ENCODE assay signal across 15 cellular contexts in the genomic region with DNA sequence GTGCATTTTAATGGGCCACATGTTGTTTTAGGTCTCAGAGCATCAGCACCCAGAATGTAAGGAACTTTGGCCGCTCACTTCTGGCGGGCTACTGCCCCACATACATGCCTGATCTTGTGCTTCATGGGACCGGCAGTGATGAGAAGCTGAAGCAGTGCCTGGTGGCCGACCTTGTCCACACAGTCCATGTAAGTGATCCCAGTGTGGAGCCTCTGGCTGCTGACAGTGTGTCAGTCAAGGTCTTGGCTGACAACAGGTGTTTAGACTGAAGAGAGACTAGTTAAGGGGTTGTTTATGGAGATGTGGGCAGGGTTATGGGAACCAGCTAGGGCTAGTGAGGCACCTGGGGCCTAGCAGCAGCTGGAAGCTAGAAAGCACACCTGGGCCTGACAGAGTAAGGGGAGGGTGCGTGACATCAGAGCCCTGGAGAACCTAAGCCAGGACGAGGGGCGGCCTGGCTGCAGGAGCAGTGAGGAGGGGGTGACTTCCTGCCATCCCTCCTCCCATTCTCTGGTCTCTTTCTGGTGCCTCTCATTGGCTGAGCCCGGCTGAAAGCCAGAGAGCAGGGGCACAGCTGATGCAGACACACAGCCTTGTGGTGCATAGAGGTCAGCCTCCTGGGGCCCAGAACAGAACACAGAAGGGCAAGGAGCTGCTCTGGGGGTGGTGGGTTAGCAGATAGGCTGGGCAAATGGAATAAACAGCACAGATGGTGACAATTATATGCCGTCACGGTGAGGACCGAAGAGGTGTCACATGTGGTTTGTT.
A peak's percentile ranks its signal among the peaks of the same experiment; 100 is the strongest.
DNase-seq lines count a peak whose midpoint lies in the region; ATAC-seq and TF ChIP-seq lines count a peak whose summit lies in the region.
"Had no signal": no experiment of that assay in that cellular context is flagged by ENCODE, and none has a peak within 500 bp of the region (broad histone marks: within the 10 kb centered on the region; RNA-seq: fewer than 3 reads in every experiment).

No MANE protein-coding gene starts in this region.

- DNase-seq in H9 (peak; percentile 88), ascending aorta (ENCODE audit: low spot score in 2 of 2) (no peak), 8988T (no peak), KBM-7 (no peak), smooth muscle cell (lab: John Stamatoyannopoulos, UW; ENCODE audit: unreplicated experiment) (no peak), GM03348 (ENCODE audit: low spot score) (no peak)
- DNase-seq in naive thymus-derived CD4-positive, alpha-beta T cell: no peak
- DNase-seq: activated naive CD4-positive, alpha-beta T cell treated with anti-CD3 and anti-CD28 coated beads, Interleukin-2, amount 10 ng/mL, durations not matched to agents 7 days and 5 days; KG1; NCI-H1930; stimulated activated CD4-positive, alpha-beta T cell treated with anti-CD3 and anti-CD28 coated beads, Interleukin-4, amount 100 ng/mL, for 4 hours; stomach; T1000 had no signal

- H3F3A ChIP-seq in smooth muscle cell (ENCODE audit: low read depth): no peaks in the 10 kb centered on the region

- no peak overlapping the region for H3K23ac ChIP-seq in H9 (ENCODE audit: insufficient read length, low read depth, low read length)

- no peaks in the 10 kb centered on the region for H3K9me3 ChIP-seq in BLaER1 treated with 17β-estradiol and CSF1 and Interleukin-3, amounts not matched to agents 10 nM and 100 nM (replicated peaks in 1 of 11)
- H3K9me3 ChIP-seq in H9 (ENCODE audit: control insufficient read depth, low read depth, low read length) (no peaks in the 10 kb centered on the region), ascending aorta (no peaks in the 10 kb centered on the region), smooth muscle cell (replicated peaks; ENCODE audit: low read depth) (no peaks in the 10 kb centered on the region)
- no peaks in the 10 kb centered on the region for H3K9me3 ChIP-seq in naive thymus-derived CD4-positive, alpha-beta T cell (ENCODE audit: control insufficient read depth in 2 of 3, low read length in 3 of 3)
- H3K9me3 ChIP-seq: stomach had no signal

- peak overlapping the region in 3 of 11 experiments; percentile 4 to 30 (median 13); a peak in 2 of 22 replicates for H3K27ac ChIP-seq in BLaER1 treated with 17β-estradiol and CSF1 and Interleukin-3, amounts not matched to agents 10 nM and 100 nM
- H3K27ac ChIP-seq in H9 (ENCODE audit: insufficient read length, low read depth, low read length): no peak overlapping the region
- H3K27ac ChIP-seq in ascending aorta: peak overlapping the region; percentile 58 to 72
- H3K27ac ChIP-seq in naive thymus-derived CD4-positive, alpha-beta T cell (ENCODE audit: low read depth, low read length): no peak overlapping the region
- H3K27ac ChIP-seq in smooth muscle cell (ENCODE audit: low read depth): no peak overlapping the region
- H3K27ac ChIP-seq: stomach had no signal

- H2BK12ac ChIP-seq in H9 (ENCODE audit: insufficient read length, low read depth, low read length): no peak overlapping the region

- no peak overlapping the region for H2BK15ac ChIP-seq in H9 (ENCODE audit: low read depth, low read length)

- no peak overlapping the region for H4K5ac ChIP-seq in H9 (ENCODE audit: insufficient read length, low read depth, low read length)

- H3K4ac ChIP-seq in H9 (ENCODE audit: low read depth, low read length): no peak overlapping the region

- H2BK20ac ChIP-seq in H9 (ENCODE audit: low read depth, low read length, poor library complexity, severe bottlenecking): no peak overlapping the region

- no peaks in the 10 kb centered on the region for H3K79me1 ChIP-seq in H9 (ENCODE audit: insufficient read depth, low read depth, low read length, poor library complexity, severe bottlenecking)

- no peak overlapping the region for H4K91ac ChIP-seq in H9 (ENCODE audit: insufficient read length, low read depth, low read length)

- ATAC-seq in naive thymus-derived CD4-positive, alpha-beta T cell: peak; percentile 37

- H3K4me3 ChIP-seq in BLaER1 treated with 17β-estradiol and CSF1 and Interleukin-3, amounts not matched to agents 10 nM and 100 nM: no peak overlapping the region
- H3K4me3 ChIP-seq in ascending aorta: no peak overlapping the region
- H3K4me3 ChIP-seq in naive thymus-derived CD4-positive, alpha-beta T cell (ENCODE audit: low read length): no peak overlapping the region
- no peak overlapping the region for H3K4me3 ChIP-seq in smooth muscle cell
- H3K4me3 ChIP-seq: stomach had no signal

- H3T11ph ChIP-seq in H9 (ENCODE audit: low read length): no peak overlapping the region

- no peak overlapping the region for H2BK120ac ChIP-seq in H9 (ENCODE audit: low read depth, low read length, poor library complexity, severe bottlenecking)

- no peak overlapping the region for H4K8ac ChIP-seq in H9 (replicated peaks; ENCODE audit: insufficient read length, low read depth, low read length)

- H3K56ac ChIP-seq in H9 (ENCODE audit: insufficient read length, low read depth, low read length): no peak overlapping the region

- in situ Hi-C loops in KBM-7 (cut with MboI; ENCODE audit: low pct_unique_long_range_greater_than_20kb, low sequenced_read_pairs): loop anchor here (25.0 kb wide), 2 partner anchors 292 to 567 kb away; no protein-coding TSS in a partner anchor

- peaks cover 0 to 92% (median 0%) of the 10 kb centered on the region in 11 experiments; a peak in 5 of 22 replicates for H4K20me1 ChIP-seq in BLaER1 treated with 17β-estradiol and CSF1 and Interleukin-3, amounts not matched to agents 10 nM and 100 nM
- no peaks in the 10 kb centered on the region for H4K20me1 ChIP-seq in H9 (ENCODE audit: control insufficient read depth, insufficient read depth, insufficient read length)
- peaks cover 10% of the 10 kb centered on the region for H4K20me1 ChIP-seq in smooth muscle cell (ENCODE audit: low read depth)

- peaks cover 7 to 20% (median 15%) of the 10 kb centered on the region in 10 experiments; a peak in 19 of 20 replicates for H3K4me1 ChIP-seq in BLaER1 treated with 17β-estradiol and CSF1 and Interleukin-3, amounts not matched to agents 10 nM and 100 nM
- H3K4me1 ChIP-seq in H9 (ENCODE audit: insufficient read depth, low read length): peaks cover 3% of the 10 kb centered on the region; the same call in 1 of the 2 replicates
- H3K4me1 ChIP-seq in ascending aorta: peaks cover 5 to 24% of the 10 kb centered on the region in 2 donors
- H3K4me1 ChIP-seq in naive thymus-derived CD4-positive, alpha-beta T cell (ENCODE audit: control insufficient read depth in 2 of 2, insufficient read depth in 2 of 2, low read length in 2 of 2): no peaks in the 10 kb centered on the region
- H3K4me1 ChIP-seq in smooth muscle cell (ENCODE audit: low read depth): peaks cover 14% of the 10 kb centered on the region

- no peak overlapping the region for H2AK5ac ChIP-seq in H9 (ENCODE audit: insufficient read length, low read length)

- H3K79me2 ChIP-seq in H9 (ENCODE audit: insufficient read depth, low read length) (no peaks in the 10 kb centered on the region), smooth muscle cell (ENCODE audit: low read depth) (no peaks in the 10 kb centered on the region)

- TF ChIP-seq CTCF in H9 (conservative IDR thresholded peaks at IDR 0.05) (no peak), ascending aorta (IDR thresholded peaks at IDR 0.05) (no peak), smooth muscle cell (IDR thresholded peaks at IDR 0.05; ENCODE audit: borderline replicate concordance, insufficient read depth, poor library complexity, severe bottlenecking) (no peak)

- no peak overlapping the region for H3K14ac ChIP-seq in H9 (ENCODE audit: insufficient read depth, low read length)

- peaks cover 6 to 13% (median 11%) of the 10 kb centered on the region in 3 experiments; a peak in 5 of 7 replicates for H3K36me3 Mint-ChIP-seq in H9 (ENCODE audit: insufficient read depth in 1 of 3, low read depth in 3 of 3)
- H3K36me3 Mint-ChIP-seq in naive thymus-derived CD4-positive, alpha-beta T cell: peaks cover 15 to 54% (median 33%) of the 10 kb centered on the region in 5 donors
- H3K36me3 Mint-ChIP-seq: memory B cell had no signal

- WGBS in H9 (ENCODE audit: extremely low coverage, insufficient read length, low lambda C conversion rate): no CpG with 5 or more reads among the region's 11 CpGs
- WGBS in smooth muscle cell (ENCODE audit: low lambda C conversion rate): 80% methylated on average over 11 of the region's 11 CpGs

- peak overlapping the region in 3 of 11 experiments; percentile 7 to 21 (median 17); a peak in 2 of 22 replicates for H3K9ac ChIP-seq in BLaER1 treated with 17β-estradiol and CSF1 and Interleukin-3, amounts not matched to agents 10 nM and 100 nM
- no peak overlapping the region for H3K9ac ChIP-seq in H9 (ENCODE audit: extremely low read depth, insufficient read length, low read length)
- no peak overlapping the region for H3K9ac ChIP-seq in smooth muscle cell (ENCODE audit: low read depth)

- H3K27me3 ChIP-seq in BLaER1 treated with 17β-estradiol and CSF1 and Interleukin-3, amounts not matched to agents 10 nM and 100 nM: no peaks in the 10 kb centered on the region
- H3K27me3 ChIP-seq in H9 (ENCODE audit: insufficient read depth, low read length) (no peaks in the 10 kb centered on the region), ascending aorta (no peaks in the 10 kb centered on the region), smooth muscle cell (ENCODE audit: low read depth) (no peaks in the 10 kb centered on the region)
- no peaks in the 10 kb centered on the region for H3K27me3 ChIP-seq in naive thymus-derived CD4-positive, alpha-beta T cell (ENCODE audit: control insufficient read depth in 2 of 2, insufficient read depth in 2 of 2, low read length in 2 of 2)
- H3K27me3 ChIP-seq: stomach had no signal

- intact Hi-C loops in ascending aorta (cut with DNase I): loop anchor here (2.0 to 5.0 kb wide), 2 partner anchors 44 to 232 kb away; partner anchors contain the start of gene RAPGEF2
- intact Hi-C loops in naive thymus-derived CD4-positive, alpha-beta T cell (cut with micrococcal nuclease): no loop called here

- H3K9me3 Mint-ChIP-seq in H9: no peaks in the 10 kb centered on the region
- no peaks in the 10 kb centered on the region for H3K9me3 Mint-ChIP-seq in naive thymus-derived CD4-positive, alpha-beta T cell
- H3K9me3 Mint-ChIP-seq: activated naive CD4-positive, alpha-beta T cell treated with anti-CD3 and anti-CD28 coated beads, Interleukin-2, amount 10 ng/mL, durations not matched to agents 7 days and 5 days; memory B cell had no signal

- POLR2A ChIA-PET in naive thymus-derived CD4-positive, alpha-beta T cell (lab: Charles Lee): no interaction called here

- H3K4me2 ChIP-seq in BLaER1 treated with 17β-estradiol and CSF1 and Interleukin-3, amounts not matched to agents 10 nM and 100 nM: peak overlapping the region in 9 of 11 experiments; percentile 33 to 68 (median 48); a peak in 18 of 22 replicates
- H3K4me2 ChIP-seq in H9 (ENCODE audit: insufficient read depth, insufficient read length, low read length): no peak overlapping the region
- no peak overlapping the region for H3K4me2 ChIP-seq in smooth muscle cell

- no peak overlapping the region for H3K4me3 Mint-ChIP-seq in H9
- no peak overlapping the region for H3K4me3 Mint-ChIP-seq in naive thymus-derived CD4-positive, alpha-beta T cell
- H3K4me3 Mint-ChIP-seq: activated naive CD4-positive, alpha-beta T cell treated with anti-CD3 and anti-CD28 coated beads, Interleukin-2, amount 10 ng/mL, durations not matched to agents 7 days and 5 days; memory B cell had no signal

- CTCF ChIA-PET in naive thymus-derived CD4-positive, alpha-beta T cell (lab: Charles Lee): interaction anchor here (0.9 kb wide), 1 partner anchor 19 kb away, joined by 3 read pairs; no protein-coding TSS in a partner anchor

- H3K18ac ChIP-seq in H9 (ENCODE audit: insufficient read length, low read depth, low read length): no peak overlapping the region

- H3K4me1 Mint-ChIP-seq in H9: peaks cover 14 to 19% of the 10 kb centered on the region in 2 experiments
- peaks cover 0 to 9% (median 0%) of the 10 kb centered on the region in 7 donors for H3K4me1 Mint-ChIP-seq in naive thymus-derived CD4-positive, alpha-beta T cell

- H3K27me3 Mint-ChIP-seq in H9 (ENCODE audit: low read depth): no peaks in the 10 kb centered on the region
- no peaks in the 10 kb centered on the region for H3K27me3 Mint-ChIP-seq in naive thymus-derived CD4-positive, alpha-beta T cell
- H3K27me3 Mint-ChIP-seq: activated naive CD4-positive, alpha-beta T cell treated with anti-CD3 and anti-CD28 coated beads, Interleukin-2, amount 10 ng/mL, durations not matched to agents 7 days and 5 days had no signal

- peaks cover 17 to 100% (median 28%) of the 10 kb centered on the region in 11 experiments; a peak in 19 of 22 replicates for H3K36me3 ChIP-seq in BLaER1 treated with 17β-estradiol and CSF1 and Interleukin-3, amounts not matched to agents 10 nM and 100 nM
- peaks cover 23 to 28% of the 10 kb centered on the region in 2 donors for H3K36me3 ChIP-seq in ascending aorta
- peaks cover 0 to 18% (median 0%) of the 10 kb centered on the region in 3 experiments for H3K36me3 ChIP-seq in naive thymus-derived CD4-positive, alpha-beta T cell (ENCODE audit: control insufficient read depth in 2 of 3, insufficient read depth in 3 of 3, low read length in 3 of 3)
- H3K36me3 ChIP-seq in smooth muscle cell (ENCODE audit: low read depth): peaks cover 9% of the 10 kb centered on the region

- no peak overlapping the region for H2BK5ac ChIP-seq in H9 (ENCODE audit: insufficient read length, low read length)

- H2AFZ ChIP-seq in H9 (ENCODE audit: low read length) (no peak overlapping the region), smooth muscle cell (ENCODE audit: low read depth) (no peak overlapping the region)

- peak overlapping the region; percentile 13 to 90 (median 72) for H3K27ac Mint-ChIP-seq in H9
- peak overlapping the region in 3 of 9 donors; percentile 11 to 83 (median 54) for H3K27ac Mint-ChIP-seq in naive thymus-derived CD4-positive, alpha-beta T cell
- H3K27ac Mint-ChIP-seq: activated naive CD4-positive, alpha-beta T cell treated with anti-CD3 and anti-CD28 coated beads, Interleukin-2, amount 10 ng/mL, durations not matched to agents 7 days and 5 days; memory B cell had no signal

- no peaks in the 10 kb centered on the region for H3K23me2 ChIP-seq in H9 (ENCODE audit: insufficient read length, low read depth, low read length, poor library complexity, severe bottlenecking)

Comparison
In these comparisons a context has a peak if more than half of its experiments do, and no peak if none do; other contexts are left out.
1. H3K27ac ChIP-seq: peak in ascending aorta (2 of 2); none in H9 (single experiment), naive thymus-derived CD4-positive, alpha-beta T cell (single experiment) and smooth muscle cell (single experiment).
2. H3K4me2 ChIP-seq: peak in BLaER1 treated with 17β-estradiol and CSF1 and Interleukin-3, amounts not matched to agents 10 nM and 100 nM (9 of 11); none in H9 (single experiment) and smooth muscle cell (single experiment).